In genomic region chr6:128000363-128000762, GRCh38 we compare ENCODE assay signal across 21 cellular contexts.
DNase-seq lines count a peak whose midpoint lies in the region; ATAC-seq, FAIRE-seq and TF ChIP-seq lines count a peak whose summit lies in the region.
"Had no signal": no experiment of that assay in that cellular context is flagged by ENCODE, and none has a peak within 500 bp of the region (broad histone marks: within the 10 kb centered on the region; RNA-seq: fewer than 3 reads in every experiment).

No MANE protein-coding gene starts in this region.

- FAIRE-seq in bronchial epithelial cell (lab: Jason Lieb, UNC), result no peak
- FAIRE-seq: GM12878, H1 had no signal

- H3K36me3 Mint-ChIP-seq in GM23338 (ENCODE audit: low read depth), result no peaks in the 10 kb centered on the region
- H3K36me3 Mint-ChIP-seq in nephron progenitor cell (ENCODE audit: low read depth), result peaks cover 5% of the 10 kb centered on the region
- H3K36me3 Mint-ChIP-seq: CD4-positive, CD25-positive, alpha-beta regulatory T cell had no signal

- no peak overlapping the region for H3K27ac ChIP-seq in GM23338 (ENCODE audit: low read depth)
- H3K27ac ChIP-seq: Peyer's patch, SJCRH30 had no signal

- H3K9me2 ChIP-seq in GM23338 (ENCODE audit: insufficient read depth), result no peaks in the 10 kb centered on the region
- no peaks in the 10 kb centered on the region for H3K9me2 ChIP-seq in Loucy (replicated peaks; ENCODE audit: low read depth, low read length)

- H3K9me3 Mint-ChIP-seq in GM23338 (no peaks in the 10 kb centered on the region), nephron progenitor cell (no peaks in the 10 kb centered on the region)
- H3K9me3 Mint-ChIP-seq: CD4-positive, CD25-positive, alpha-beta regulatory T cell had no signal

- no peaks in the 10 kb centered on the region for H3F3A ChIP-seq in GM23338 (replicated peaks; ENCODE audit: low read depth)
- no peaks in the 10 kb centered on the region for H3F3A ChIP-seq in Loucy (ENCODE audit: low read depth)

- H2AFZ ChIP-seq in GM23338, result no peak overlapping the region
- peak overlapping the region; percentile 14; the same call in 1 of the 2 replicates for H2AFZ ChIP-seq in Loucy (ENCODE audit: low read length)

- no peak overlapping the region for H3K4me3 Mint-ChIP-seq in GM23338
- no peak overlapping the region for H3K4me3 Mint-ChIP-seq in nephron progenitor cell
- H3K4me3 Mint-ChIP-seq: CD4-positive, CD25-positive, alpha-beta regulatory T cell had no signal

- H3K9ac ChIP-seq in Loucy (ENCODE audit: low read depth, low read length, poor library complexity, severe bottlenecking), result no peak overlapping the region

- no peak overlapping the region for H3K4me3 ChIP-seq in GM23338
- H3K4me3 ChIP-seq in Loucy (ENCODE audit: low read length, poor library complexity, severe bottlenecking), result no peak overlapping the region
- no peak overlapping the region for H3K4me3 ChIP-seq in bronchial epithelial cell (ENCODE audit: low read depth, low read length)
- H3K4me3 ChIP-seq: GM12878, Peyer's patch, SJCRH30 had no signal

- no peaks in the 10 kb centered on the region for H4K20me1 ChIP-seq in GM23338 (replicated peaks; ENCODE audit: insufficient read depth)
- no peaks in the 10 kb centered on the region for H4K20me1 ChIP-seq in Loucy (ENCODE audit: insufficient read depth, low read length, poor library complexity, severe bottlenecking)

- H3K4me1 Mint-ChIP-seq in GM23338 (peaks cover 10% of the 10 kb centered on the region), nephron progenitor cell (peaks cover 19% of the 10 kb centered on the region)

- H3K27me3 ChIP-seq in GM23338 (ENCODE audit: insufficient read depth) (no peaks in the 10 kb centered on the region), Loucy (ENCODE audit: insufficient read depth, low read length, poor library complexity, severe bottlenecking) (no peaks in the 10 kb centered on the region), bronchial epithelial cell (ENCODE audit: control insufficient read depth, insufficient read depth, low read length) (no peaks in the 10 kb centered on the region)
- H3K27me3 ChIP-seq: Peyer's patch, SJCRH30 had no signal

- no peaks in the 10 kb centered on the region for H3K79me2 ChIP-seq in GM23338 (replicated peaks; ENCODE audit: insufficient read depth)
- H3K79me2 ChIP-seq in Loucy (ENCODE audit: insufficient read depth, low read length), result no peaks in the 10 kb centered on the region

- H3K4me1 ChIP-seq in GM23338 (ENCODE audit: insufficient read depth) (no peaks in the 10 kb centered on the region), Loucy (ENCODE audit: insufficient read depth, low read length, poor library complexity, severe bottlenecking) (peaks cover 18% of the 10 kb centered on the region)
- H3K4me1 ChIP-seq: Peyer's patch, SJCRH30 had no signal

- H3K36me3 ChIP-seq in GM23338 (ENCODE audit: insufficient read depth), result no peaks in the 10 kb centered on the region
- no peaks in the 10 kb centered on the region for H3K36me3 ChIP-seq in Loucy (ENCODE audit: insufficient read depth, low read length)
- H3K36me3 ChIP-seq in bronchial epithelial cell (ENCODE audit: control insufficient read depth, insufficient read depth, low read length), result no peaks in the 10 kb centered on the region
- H3K36me3 ChIP-seq: SJCRH30 had no signal

- H3K9me3 ChIP-seq in Loucy (ENCODE audit: insufficient read depth, low read depth, low read length), result no peaks in the 10 kb centered on the region
- H3K9me3 ChIP-seq: Peyer's patch, SJCRH30 had no signal

- H3K4me2 ChIP-seq in GM23338, result no peak overlapping the region
- H3K4me2 ChIP-seq in Loucy (ENCODE audit: low read depth, low read length, poor library complexity, severe bottlenecking), result no peak overlapping the region

- ATAC-seq in GM23338, result no peak
- no peak for ATAC-seq in GM21423 (IDR thresholded peaks at IDR 0.05; ENCODE audit: unreplicated experiment)
- no peak for ATAC-seq in GM19463 (IDR thresholded peaks at IDR 0.05; ENCODE audit: unreplicated experiment)
- ATAC-seq: GM12878 had no signal

- H3K27ac Mint-ChIP-seq in GM23338 (peak overlapping the region; percentile 52), nephron progenitor cell (peak overlapping the region; percentile 11)
- H3K27ac Mint-ChIP-seq: CD4-positive, CD25-positive, alpha-beta regulatory T cell had no signal

- H3K27me3 Mint-ChIP-seq in GM23338 (ENCODE audit: insufficient read depth, low read depth, poor library complexity), result no peaks in the 10 kb centered on the region
- H3K27me3 Mint-ChIP-seq in nephron progenitor cell (ENCODE audit: low read depth, poor library complexity), result no peaks in the 10 kb centered on the region
- H3K27me3 Mint-ChIP-seq: CD4-positive, CD25-positive, alpha-beta regulatory T cell had no signal

- DNase-seq in GM23338 (ENCODE audit: low spot score), result no peak
- peak; percentile 2 for DNase-seq in bronchial epithelial cell (ENCODE audit: low read depth)
- DNase-seq in nephron progenitor cell, result no peak
- no peak for DNase-seq in NOMO-1 treated with dmso at 0.1 percent for 144 hours (lab: John Stamatoyannopoulos, UW; ENCODE audit: unreplicated experiment)
- DNase-seq: CD4-positive, CD25-positive, alpha-beta regulatory T cell; COR-L47; DMS 273 treated with DMSO at 0.1 percent for 48 hours; DND-41; Karpas-422; NCI-H1694; NCI-H2081; NCI-H2171 treated with DMSO at 0.1 percent for 48 hours; NCI-H524 treated with DMSO at 0.1 percent for 48 hours; NCI-H82; Peyer's patch; SJCRH30 had no signal

- TF ChIP-seq CTCF in GM23338 (conservative IDR thresholded peaks at IDR 0.05; ENCODE audit: low read depth in 2 of 2), result no peak
- TF ChIP-seq CTCF in Loucy (conservative IDR thresholded peaks at IDR 0.05; ENCODE audit: low read length), result no peak
- no peak for TF ChIP-seq CTCF in bronchial epithelial cell (IDR thresholded peaks at IDR 0.05; ENCODE audit: insufficient read depth, low read length, severe bottlenecking)
- no peak for TF ChIP-seq CTCF in nephron progenitor cell (IDR thresholded peaks at IDR 0.05)

TF ChIP-seq in GM23338, 12 proteins besides CTCF, POLR2A, EP300 and RAD21 (continues in another document):
- TF ChIP-seq ZNF462 (CRISPR knock-in tag; IDR thresholded peaks at IDR 0.05), result no peak
- TF ChIP-seq STAT1 (IDR thresholded peaks at IDR 0.05; ENCODE audit: unreplicated experiment), result no peak
- no peak for TF ChIP-seq CREB1 (CRISPR knock-in tag; IDR thresholded peaks at IDR 0.05; ENCODE audit: low read depth)
- TF ChIP-seq ZNF114 (CRISPR knock-in tag; IDR thresholded peaks at IDR 0.05), result no peak
- TF ChIP-seq ZNF331 (CRISPR knock-in tag; IDR thresholded peaks at IDR 0.05; ENCODE audit: low read depth), result no peak
- TF ChIP-seq JUNB (IDR thresholded peaks at IDR 0.05; ENCODE audit: unreplicated experiment), result no peak
- TF ChIP-seq NANOG (IDR thresholded peaks at IDR 0.05; ENCODE audit: borderline replicate concordance), result no peak
